2 cellular contexts compared by ENCODE assay signal in genomic region chr17:21742326-21742725, GRCh38.
TF ChIP-seq lines count a peak whose summit lies in the region.

No MANE protein-coding gene starts in this region.

TF ChIP-seq in SK-N-SH, 30 proteins besides CTCF, POLR2A, EP300 and RAD21 (continued from another document):
- no peak for TF ChIP-seq REST (IDR thresholded peaks at IDR 0.05; ENCODE audit: low read depth, low read length)
- no peak for TF ChIP-seq FOSL2 (IDR thresholded peaks at IDR 0.05; ENCODE audit: borderline replicate concordance, low read depth)
- TF ChIP-seq TCF12 (IDR thresholded peaks at IDR 0.05), result no peak
- TF ChIP-seq EZH2phosphoT487 (IDR thresholded peaks at IDR 0.05; ENCODE audit: borderline replicate concordance, low read depth), result no peak
- no peak for TF ChIP-seq FOXJ3 (CRISPR knock-in tag; IDR thresholded peaks at IDR 0.05)
- no peak for TF ChIP-seq MAX (IDR thresholded peaks at IDR 0.05; ENCODE audit: low read depth)
- no peak for TF ChIP-seq FOXM1 (IDR thresholded peaks at IDR 0.05; ENCODE audit: low read depth)
- no peak for TF ChIP-seq TAF1 (IDR thresholded peaks at IDR 0.05; ENCODE audit: borderline replicate concordance, low read depth, low read length)
TF ChIP-seq in SK-N-SH: peak in this region for 0.

TF ChIP-seq in SK-N-SH treated with all-trans-retinoic acid at 6 μM for 48 hours, 23 proteins besides CTCF, POLR2A, EP300 and RAD21 (continued from another document):
- no peak for TF ChIP-seq POU6F1 (CRISPR knock-in tag; IDR thresholded peaks at IDR 0.05; ENCODE audit: borderline replicate concordance, low read depth)
